In the genomic region with DNA sequence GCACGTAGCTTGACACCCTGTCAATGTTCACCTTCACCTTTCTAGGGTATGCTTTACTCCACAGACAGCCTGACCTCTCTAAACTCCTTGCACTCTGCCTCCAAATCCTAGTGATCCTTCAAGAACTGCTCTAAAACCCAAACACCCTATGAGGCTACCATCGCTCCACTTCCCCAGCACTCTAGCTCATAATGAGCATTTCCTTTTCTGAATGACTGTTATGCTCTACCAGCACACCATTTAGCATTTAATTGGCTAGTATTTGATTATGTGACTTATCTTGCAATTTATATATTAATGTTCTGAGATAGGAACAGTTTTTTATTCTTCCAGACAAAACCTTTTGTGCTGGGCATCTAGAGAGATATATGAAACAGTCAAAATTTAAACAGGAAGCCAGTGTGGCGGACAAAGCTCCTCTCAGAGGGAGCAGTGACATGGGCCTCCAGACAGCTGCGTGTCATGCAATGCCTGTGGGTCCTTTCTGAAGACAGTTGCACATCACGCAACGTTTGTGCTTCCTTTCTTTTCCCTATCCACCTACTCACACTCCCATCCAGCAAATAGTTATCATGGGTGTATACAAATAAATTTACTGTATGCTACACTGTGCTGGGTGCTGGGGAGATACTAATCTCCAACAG, we compare ENCODE assay signal across 12 cellular contexts.
DNase-seq lines count a peak whose midpoint lies in the region; ATAC-seq and TF ChIP-seq lines count a peak whose summit lies in the region.
"Had no signal": no experiment of that assay in that cellular context is flagged by ENCODE, and none has a peak within 500 bp of the region (broad histone marks: within the 10 kb centered on the region; RNA-seq: fewer than 3 reads in every experiment).

No MANE protein-coding gene starts in this region.

- DNase-seq in NOMO-1 (lab: John Stamatoyannopoulos, UW; ENCODE audit: unreplicated experiment in 2 of 2), result peak; percentile 13 to 58
- DNase-seq in NOMO-1 treated with dmso at 0.1 percent for 144 hours (lab: John Stamatoyannopoulos, UW; ENCODE audit: unreplicated experiment), result no peak
- no peak for DNase-seq in smooth muscle cell (lab: John Stamatoyannopoulos, UW; ENCODE audit: unreplicated experiment)
- no peak for DNase-seq in NCI-H345 treated with DMSO at 0.1 percent for 48 hours (lab: John Stamatoyannopoulos, UW; ENCODE audit: unreplicated experiment)
- DNase-seq in islet precursor cell, result no peak
- DNase-seq in occipital lobe (lab: John Stamatoyannopoulos, UW), result no peak
- DNase-seq: activated T-cell treated with anti-CD3 and anti-CD28 coated beads, Interleukin-2, amount 50 U/mL, for 24 hours; KG1 had no signal

- no peaks in the 10 kb centered on the region for H3K9me3 ChIP-seq in smooth muscle cell (replicated peaks; ENCODE audit: low read depth)

- H3K9ac ChIP-seq in smooth muscle cell (ENCODE audit: low read depth), result no peak overlapping the region

- no peak overlapping the region for H2AFZ ChIP-seq in smooth muscle cell (ENCODE audit: low read depth)

- TF ChIP-seq CTCF in smooth muscle cell (IDR thresholded peaks at IDR 0.05; ENCODE audit: borderline replicate concordance, insufficient read depth, poor library complexity, severe bottlenecking), result no peak

- 79% methylated on average over 6 of the region's 6 CpGs for WGBS in smooth muscle cell (ENCODE audit: low lambda C conversion rate)

- H3K4me3 ChIP-seq in smooth muscle cell, result no peak overlapping the region
- H3K4me3 ChIP-seq: coronary artery had no signal

- no peaks in the 10 kb centered on the region for H3F3A ChIP-seq in smooth muscle cell (ENCODE audit: low read depth)

- no peaks in the 10 kb centered on the region for H3K4me1 ChIP-seq in smooth muscle cell (ENCODE audit: low read depth)

- no peak overlapping the region for H3K4me2 ChIP-seq in smooth muscle cell

- peak overlapping the region; percentile 41 for H3K27ac ChIP-seq in smooth muscle cell (ENCODE audit: low read depth)
- H3K27ac ChIP-seq: 22Rv1, coronary artery had no signal

- peaks cover 4% of the 10 kb centered on the region for H4K20me1 ChIP-seq in smooth muscle cell (ENCODE audit: low read depth)

- peak; percentile 42 for ATAC-seq in HG02571 (IDR thresholded peaks at IDR 0.05; ENCODE audit: unreplicated experiment)
- ATAC-seq in HG03469 (IDR thresholded peaks at IDR 0.05; ENCODE audit: unreplicated experiment), result peak; percentile 32

- no peaks in the 10 kb centered on the region for H3K27me3 ChIP-seq in smooth muscle cell (ENCODE audit: low read depth)

- H3K79me2 ChIP-seq in smooth muscle cell (ENCODE audit: low read depth), result no peaks in the 10 kb centered on the region

- H3K36me3 ChIP-seq in smooth muscle cell (ENCODE audit: low read depth), result no peaks in the 10 kb centered on the region

Comparison
In these comparisons a context has a peak if more than half of its experiments do, and no peak if none do; other contexts are left out.
1. DNase-seq: peak in NOMO-1 (2 of 2); none in NOMO-1 treated with dmso at 0.1 percent for 144 hours (single experiment), smooth muscle cell (single experiment), NCI-H345 treated with DMSO at 0.1 percent for 48 hours (single experiment), islet precursor cell (single experiment) and occipital lobe (single experiment).